1 cellular context compared by ENCODE assay signal in genomic region chr11:108222686-108223448, GRCh38.
TF ChIP-seq lines count a peak whose summit lies in the region.

Gene ATM, plus strand, starts transcription at chr11:108223067. Its CDS starts 4,558 bp downstream, at chr11:108227625.

TF ChIP-seq in GM12878, 131 proteins besides CTCF, POLR2A, EP300 and RAD21 (continued from another document and continues in another):
- peak; percentile 95 for TF ChIP-seq MXI1 (IDR thresholded peaks at IDR 0.05; ENCODE audit: low read depth, low read length)
- TF ChIP-seq IKZF1 (conservative IDR thresholded peaks at IDR 0.05): peak; percentile 94
- no peak for TF ChIP-seq HSF1 (IDR thresholded peaks at IDR 0.05; ENCODE audit: low read depth, low read length)
- TF ChIP-seq E2F8 (IDR thresholded peaks at IDR 0.05; ENCODE audit: low read depth, partially characterized antibody): peak; percentile 12
- TF ChIP-seq RELB (IDR thresholded peaks at IDR 0.05; ENCODE audit: low read depth): peak; percentile 24; the same call in 1 of the 2 replicates
- peak; percentile 30; the same call in 1 of the 2 replicates for TF ChIP-seq JUND (IDR thresholded peaks at IDR 0.05; ENCODE audit: low read depth, low read length)
- TF ChIP-seq CBFB (IDR thresholded peaks at IDR 0.05; ENCODE audit: low read depth): peak; percentile 45; the same call in 1 of the 2 replicates
- no peak for TF ChIP-seq MYC (IDR thresholded peaks at IDR 0.05; ENCODE audit: insufficient read depth, insufficient read length, insufficient replicate concordance, low read length, severe bottlenecking)
- TF ChIP-seq NR2F1 (conservative IDR thresholded peaks at IDR 0.05): peak; percentile 78
- no peak for TF ChIP-seq ZNF622 (IDR thresholded peaks at IDR 0.05)
- peak; percentile 63; the same call in 1 of the 2 replicates for TF ChIP-seq CBX5 (IDR thresholded peaks at IDR 0.05; ENCODE audit: low read depth)
- no peak for TF ChIP-seq BMI1 (IDR thresholded peaks at IDR 0.05; ENCODE audit: borderline replicate concordance)
- TF ChIP-seq FOS (IDR thresholded peaks at IDR 0.05; ENCODE audit: borderline replicate concordance, extremely low read depth, insufficient read length): peak; percentile 10
- TF ChIP-seq TBL1XR1 (IDR thresholded peaks at IDR 0.05; ENCODE audit: low read depth, low read length): peak; percentile 81
- 0 out of 2 replicates have a peak, but pooled peaks have one; percentile 5 for TF ChIP-seq PKNOX1 (IDR thresholded peaks at IDR 0.05)
- TF ChIP-seq ELK1 (IDR thresholded peaks at IDR 0.05; ENCODE audit: low read depth, low read length): peak; percentile 98
- peak; percentile 33; the same call in 1 of the 2 replicates for TF ChIP-seq RAD51 (IDR thresholded peaks at IDR 0.05)
- TF ChIP-seq ZNF274 (IDR thresholded peaks at IDR 0.05; ENCODE audit: insufficient read depth, insufficient read length): no peak
- TF ChIP-seq RUNX3 (IDR thresholded peaks at IDR 0.05; ENCODE audit: low read length): peak; percentile 64; the same call in 1 of the 2 replicates
- TF ChIP-seq MYB (IDR thresholded peaks at IDR 0.05; ENCODE audit: borderline replicate concordance, low read depth, low read length): no peak
- peak; percentile 91 for TF ChIP-seq CREB1 (IDR thresholded peaks at IDR 0.05; ENCODE audit: low read depth)
- TF ChIP-seq MEF2B (IDR thresholded peaks at IDR 0.05; ENCODE audit: partially characterized antibody, poor library complexity, severe bottlenecking): peak; percentile 11
- no peak for TF ChIP-seq ZNF592 (IDR thresholded peaks at IDR 0.05)
- peak; percentile 43; the same call in 1 of the 2 replicates for TF ChIP-seq RFX5 (IDR thresholded peaks at IDR 0.05; ENCODE audit: low read depth, low read length)
- TF ChIP-seq SMAD5 (IDR thresholded peaks at IDR 0.05; ENCODE audit: low read depth): no peak
- peak; percentile 86 for TF ChIP-seq IRF4 (IDR thresholded peaks at IDR 0.05; ENCODE audit: low read depth, low read length)
- peak; percentile 88 for TF ChIP-seq MAX (IDR thresholded peaks at IDR 0.05; ENCODE audit: low read depth, low read length)
- no peak for TF ChIP-seq CEBPZ (IDR thresholded peaks at IDR 0.05; ENCODE audit: low read depth, low read length)
- TF ChIP-seq GATAD2B (conservative IDR thresholded peaks at IDR 0.05; ENCODE audit: low read depth): peak; percentile 70; the same call in 1 of the 2 replicates
- no peak for TF ChIP-seq CHD4 (IDR thresholded peaks at IDR 0.05)
- no peak for TF ChIP-seq ZNF24 (IDR thresholded peaks at IDR 0.05)
- TF ChIP-seq ASH2L (IDR thresholded peaks at IDR 0.05; ENCODE audit: borderline replicate concordance, low read depth): 0 out of 2 replicates have a peak, but pooled peaks have one; percentile 58
- peak; percentile 94 for TF ChIP-seq NRF1 (conservative IDR thresholded peaks at IDR 0.05; ENCODE audit: low read depth, low read length)
- peak; percentile 79 to 80; a peak in 3 of 4 replicates for TF ChIP-seq IKZF2 (IDR thresholded peaks at IDR 0.05)
- TF ChIP-seq PBX3 (IDR thresholded peaks at IDR 0.05; ENCODE audit: insufficient replicate concordance, low read depth, low read length): no peak
- TF ChIP-seq ZNF687 (IDR thresholded peaks at IDR 0.05): peak; percentile 88
